6 cellular contexts compared by ENCODE assay signal in the genomic region with DNA sequence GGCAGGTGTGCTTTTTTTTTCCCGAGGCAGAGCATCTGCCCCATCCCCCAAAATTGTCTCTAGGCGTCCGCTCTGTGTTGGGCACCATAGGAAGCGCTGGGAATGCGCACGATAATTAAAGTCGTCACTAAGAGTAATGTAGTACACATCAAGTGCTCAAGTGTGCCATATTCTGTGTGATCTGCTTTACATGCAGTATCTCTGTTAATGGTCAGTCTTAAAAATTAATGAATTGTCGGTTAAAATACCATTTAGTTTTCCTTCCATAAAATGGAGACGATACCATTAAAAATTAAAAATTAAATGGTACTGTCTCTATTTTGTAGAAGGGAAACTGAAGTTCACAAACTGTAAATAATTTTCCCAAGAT. TPM values are rescaled to one million over a fixed set of nuclear protein-coding genes. Genes with fewer than 3 reads are reported as not detected.
A peak's percentile ranks its signal among the peaks of the same experiment; 100 is the strongest.
DNase-seq lines count a peak whose midpoint lies in the region; ATAC-seq and TF ChIP-seq lines count a peak whose summit lies in the region.

No MANE protein-coding gene starts in this region.

- peaks cover 3% of the 10 kb centered on the region for H3K9me3 ChIP-seq in KOPT-K1 (ENCODE audit: insufficient read depth, low read length, poor library complexity, severe bottlenecking)
- no peaks in the 10 kb centered on the region for H3K9me3 ChIP-seq in thoracic aorta

- H3K27me3 ChIP-seq in foreskin keratinocyte (no peaks in the 10 kb centered on the region), thoracic aorta (replicated peaks; ENCODE audit: insufficient read depth) (no peaks in the 10 kb centered on the region)

- H3K4me3 ChIP-seq in thoracic aorta, result peak overlapping the region; percentile 93

- no peak for TF ChIP-seq CTCF in foreskin keratinocyte (conservative IDR thresholded peaks at IDR 0.05)
- no peak for TF ChIP-seq CTCF in thoracic aorta (IDR thresholded peaks at IDR 0.05)

- H3K4me1 ChIP-seq in foreskin keratinocyte (peaks cover 19% of the 10 kb centered on the region), thoracic aorta (ENCODE audit: control insufficient read depth in 1 of 2, low read depth in 2 of 2) (peaks cover 28 to 34% of the 10 kb centered on the region in 2 donors)

- H3K36me3 ChIP-seq in KOPT-K1 (ENCODE audit: insufficient read depth, low read length) (peaks cover 30% of the 10 kb centered on the region), thoracic aorta (no peaks in the 10 kb centered on the region)

- H3K27ac ChIP-seq in KOPT-K1 (ENCODE audit: low read depth, low read length, poor library complexity, severe bottlenecking), result peak overlapping the region; percentile 94
- peak overlapping the region; percentile 56 for H3K27ac ChIP-seq in foreskin keratinocyte
- H3K27ac ChIP-seq in thoracic aorta, result peak overlapping the region; percentile 92 to 94

- ATAC-seq in GM21381 (IDR thresholded peaks at IDR 0.05; ENCODE audit: unreplicated experiment), result peak; percentile 18
- ATAC-seq in foreskin keratinocyte, result no peak
- peak; percentile 19 for ATAC-seq in thoracic aorta (ENCODE audit: insufficient number of reproducible peaks, low FRiP score, low read depth)

- no peak for DNase-seq in foreskin keratinocyte
- DNase-seq in thoracic aorta (ENCODE audit: low spot score), result no peak
- DNase-seq in NCI-H128 (lab: John Stamatoyannopoulos, UW; ENCODE audit: unreplicated experiment), result no peak
- DNase-seq in NCI-H345 treated with DMSO at 0.1 percent for 48 hours (lab: John Stamatoyannopoulos, UW; ENCODE audit: unreplicated experiment), result no peak

RNA-seq across cellular contexts. Expression of a gene that starts 0.5 kb away (rescaled TPM):
- 236 and 264 TPM in 2 replicates for total RNA-seq in foreskin keratinocyte
- 184 and 228 TPM in 2 replicates for polyA plus RNA-seq in foreskin keratinocyte
- 100 to 1,000 TPM in 1 of 2 donors, 10 to 100 TPM in 1; 76.9 to 110 TPM for total RNA-seq in thoracic aorta

RNA-seq across cellular contexts. Expression of a gene that starts 49.5 kb away (rescaled TPM):
- total RNA-seq in foreskin keratinocyte (31.8 and 33.0 TPM in 2 replicates), thoracic aorta (10 to 100 TPM; 34.5 to 38.9 TPM)
- polyA plus RNA-seq in foreskin keratinocyte, result 11.6 and 14.3 TPM in 2 replicates

RNA-seq across cellular contexts. Expression of a gene that starts 54.8 kb away (rescaled TPM):
- total RNA-seq in foreskin keratinocyte, result 19.3 and 22.6 TPM in 2 replicates
- polyA plus RNA-seq in foreskin keratinocyte, result 17.7 and 18.3 TPM in 2 replicates
- total RNA-seq in thoracic aorta, result 10 to 100 TPM; 11.4 to 17.6 TPM

RNA-seq across cellular contexts. Expression of a gene that starts 56.5 kb away (rescaled TPM):
- total RNA-seq in foreskin keratinocyte, result 14.5 and 15.0 TPM in 2 replicates
- 12.3 and 12.4 TPM in 2 replicates for polyA plus RNA-seq in foreskin keratinocyte
- total RNA-seq in thoracic aorta, result 10 to 100 TPM; 20.3 to 41.2 TPM
